In the genomic region with DNA sequence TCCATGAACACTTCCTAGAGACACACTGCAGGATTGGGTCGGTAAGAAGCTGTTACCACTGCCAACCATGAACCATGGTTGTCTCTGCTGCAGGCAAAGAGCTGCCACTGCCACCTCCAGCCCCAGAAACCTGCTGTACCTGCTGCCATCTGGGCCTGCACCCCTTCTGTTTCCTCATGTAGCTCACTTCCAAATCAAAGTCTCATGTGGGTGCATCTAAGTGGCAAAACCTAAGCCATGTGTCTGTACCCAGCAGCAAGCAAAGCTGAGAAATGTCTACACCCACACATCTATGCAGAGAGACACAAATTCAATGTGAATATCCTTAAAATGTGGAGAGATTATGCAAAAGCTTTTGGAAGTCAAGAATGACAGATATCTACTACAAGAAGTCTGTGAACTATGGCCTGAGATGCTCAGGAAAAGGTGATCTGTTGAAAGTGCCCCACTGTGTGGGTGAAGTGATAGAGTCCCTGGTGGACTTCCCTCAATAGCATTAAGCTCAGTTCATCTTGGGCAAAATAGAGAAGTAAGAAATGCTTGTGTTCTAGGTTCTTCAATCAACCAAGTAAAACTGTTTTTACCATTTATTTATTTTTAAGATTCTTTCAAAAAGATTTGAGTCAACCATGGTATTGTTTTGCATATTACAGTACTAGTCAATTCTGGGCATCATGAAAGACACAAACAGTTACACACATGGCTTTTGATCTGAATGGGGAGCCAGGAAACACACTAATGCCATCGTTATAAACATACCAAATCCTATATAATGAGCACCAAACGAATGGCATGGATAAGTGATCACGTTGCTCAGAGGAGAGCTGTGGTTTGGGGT, we compare ENCODE assay signal across 17 cellular contexts.
DNase-seq lines count a peak whose midpoint lies in the region; ATAC-seq and FAIRE-seq lines count a peak whose summit lies in the region.
"Had no signal": no experiment of that assay in that cellular context is flagged by ENCODE, and none has a peak within 500 bp of the region (broad histone marks: within the 10 kb centered on the region; RNA-seq: fewer than 3 reads in every experiment).

No MANE protein-coding gene starts in this region.

- H3K27me3 ChIP-seq in trophoblast cell (ENCODE audit: insufficient read depth, low read length) = no peaks in the 10 kb centered on the region
- H3K27me3 ChIP-seq: colonic mucosa had no signal

- H2BK120ac ChIP-seq in trophoblast cell (ENCODE audit: insufficient read depth, low read length, poor library complexity) = no peak overlapping the region

- H4K91ac ChIP-seq in trophoblast cell (ENCODE audit: low read depth, low read length) = no peak overlapping the region

- H3K23ac ChIP-seq in trophoblast cell (ENCODE audit: low read length) = no peak overlapping the region

- no peak overlapping the region for H3K18ac ChIP-seq in trophoblast cell (ENCODE audit: low read length)

- no peak overlapping the region for H3K27ac ChIP-seq in trophoblast cell (ENCODE audit: low read depth, low read length)
- H3K27ac ChIP-seq: colonic mucosa, prostate gland had no signal

- H3K4me1 ChIP-seq in trophoblast cell (ENCODE audit: control insufficient read depth in 1 of 2, insufficient read depth in 2 of 2, low read length in 2 of 2) = peaks cover 0 to 3% of the 10 kb centered on the region in 2 experiments
- H3K4me1 ChIP-seq: colonic mucosa, prostate gland had no signal

- no peaks in the 10 kb centered on the region for H3K79me2 ChIP-seq in trophoblast cell (ENCODE audit: control insufficient read depth, insufficient read depth, low read length, poor library complexity)

- no peak overlapping the region for H2BK12ac ChIP-seq in trophoblast cell (ENCODE audit: low read length)

- H4K12ac ChIP-seq in trophoblast cell (ENCODE audit: low read depth, low read length) = no peak overlapping the region

- no peak overlapping the region for H3K4ac ChIP-seq in trophoblast cell (ENCODE audit: low read depth, low read length)

- H2BK5ac ChIP-seq in trophoblast cell (ENCODE audit: low read depth, low read length, poor library complexity) = no peak overlapping the region

- no CpG with 5 or more reads among the region's 4 CpGs for WGBS in trophoblast cell (ENCODE audit: extremely low coverage, insufficient coverage, insufficient read length)

- H3K9me3 ChIP-seq in trophoblast cell (ENCODE audit: insufficient read depth, low read depth, low read length) = peaks cover 5% of the 10 kb centered on the region
- H3K9me3 ChIP-seq: colonic mucosa, prostate gland had no signal

- H2AFZ ChIP-seq in trophoblast cell (ENCODE audit: insufficient read depth, low read length, poor library complexity) = no peak overlapping the region

- H4K8ac ChIP-seq in trophoblast cell (ENCODE audit: low read depth, low read length) = no peak overlapping the region

- no peak overlapping the region for H3K14ac ChIP-seq in trophoblast cell (ENCODE audit: low read length)

- no peaks in the 10 kb centered on the region for H3K79me1 ChIP-seq in trophoblast cell (ENCODE audit: low read length)

- no peak overlapping the region for H3K4me3 ChIP-seq in trophoblast cell (ENCODE audit: low read depth, low read length)
- H3K4me3 ChIP-seq: colonic mucosa, prostate gland had no signal

- no peak overlapping the region for H2AK5ac ChIP-seq in trophoblast cell (ENCODE audit: low read length)

- DNase-seq in GM18507 (ENCODE audit: extremely low spot score, insufficient read length, low read depth) (no peak), NOMO-1 treated with dmso at 0.1 percent for 144 hours (lab: John Stamatoyannopoulos, UW; ENCODE audit: unreplicated experiment) (peak; percentile 15), putamen (ENCODE audit: low spot score) (peak; percentile 70), trophoblast cell (no peak), NCI-H1105 (lab: John Stamatoyannopoulos, UW) (no peak)
- DNase-seq in activated CD4-positive, CD25-positive, alpha-beta regulatory T cell (lab: John Stamatoyannopoulos, UW) = no peak
- DNase-seq: activated CD8-positive, alpha-beta memory T cell treated with anti-CD3 and anti-CD28 coated beads, Interleukin-2, amount 50 U/mL, for 4 hours; CD4-positive, CD25-positive, alpha-beta regulatory T cell; colonic mucosa; NCI-H1048; NCI-H526 treated with DMSO at 0.1 percent for 48 hours; Right ventricle myocardium superior; stimulated activated CD4-positive, alpha-beta T cell treated with anti-CD3 and anti-CD28 coated beads, Interleukin-2, amount 100 ng/mL, for 24 hours; stimulated activated naive CD4-positive, alpha-beta T cell had no signal

- peak; percentile 75 for FAIRE-seq in GM18507 (lab: Jason Lieb, UNC)

- no peak overlapping the region for H3K9ac ChIP-seq in trophoblast cell (ENCODE audit: low read length)

- H3K36me3 ChIP-seq in trophoblast cell (ENCODE audit: control insufficient read depth in 1 of 2, insufficient read depth in 2 of 2, low read length in 2 of 2) = no peaks in the 10 kb centered on the region
- H3K36me3 ChIP-seq: colonic mucosa, prostate gland had no signal

- H3K4me2 ChIP-seq in trophoblast cell (ENCODE audit: low read length) = no peak overlapping the region

- ATAC-seq in HG02610 (IDR thresholded peaks at IDR 0.05; ENCODE audit: unreplicated experiment) = peak; percentile 69
- ATAC-seq in HG02938 (IDR thresholded peaks at IDR 0.05; ENCODE audit: unreplicated experiment) = no peak

Comparison
In these comparisons a context has a peak if more than half of its experiments do, and no peak if none do; other contexts are left out.
1. DNase-seq: peak in NOMO-1 treated with dmso at 0.1 percent for 144 hours (single experiment) and putamen (single experiment); none in GM18507 (single experiment), trophoblast cell (0 of 2), NCI-H1105 (single experiment) and activated CD4-positive, CD25-positive, alpha-beta regulatory T cell (0 of 4).